ENCODE assay signal across 25 cellular contexts in genomic region chr4:80846210-80846609, GRCh38.
DNase-seq lines count a peak whose midpoint lies in the region; ATAC-seq, FAIRE-seq and TF ChIP-seq lines count a peak whose summit lies in the region.
"Had no signal": no experiment of that assay in that cellular context is flagged by ENCODE, and none has a peak within 500 bp of the region (broad histone marks: within the 10 kb centered on the region; RNA-seq: fewer than 3 reads in every experiment).

No MANE protein-coding gene starts in this region.

- peaks cover 3% of the 10 kb centered on the region for H3K9me3 Mint-ChIP-seq in activated T-helper 1 cell treated with anti-CD3 and anti-CD28 coated beads, Interleukin-12 subunit alpha, Interleukin-12 subunit beta, Interleukin-2, Interleukin-4 antibody, amounts not matched to agents 30 ng/mL and 10 ng/mL and 1 ng/mL, durations not matched to agents 14 hours and 24 hours and 36 hours

- no peak overlapping the region for H3K27ac ChIP-seq in HepG2 (ENCODE audit: extremely low read length, insufficient read depth, low read length)
- H3K27ac ChIP-seq in right lobe of liver, result no peak overlapping the region
- H3K27ac ChIP-seq in HCT116 (ENCODE audit: low read depth, low read length), result no peak overlapping the region
- H3K27ac ChIP-seq in GM12878 (ENCODE audit: control insufficient read depth, insufficient read depth), result no peak overlapping the region
- H3K27ac ChIP-seq: BLaER1 had no signal

- H3K4me3 Mint-ChIP-seq in activated T-helper 1 cell treated with anti-CD3 and anti-CD28 coated beads, Interleukin-12 subunit alpha, Interleukin-12 subunit beta, Interleukin-2, Interleukin-4 antibody, amounts not matched to agents 30 ng/mL and 10 ng/mL and 1 ng/mL, durations not matched to agents 14 hours and 24 hours and 36 hours, result no peak overlapping the region
- H3K4me3 Mint-ChIP-seq: CD14-positive monocyte; CD4-positive, alpha-beta memory T cell had no signal

- H4K20me1 ChIP-seq in HepG2 (ENCODE audit: insufficient read depth, low read length) (no peaks in the 10 kb centered on the region), HCT116 (ENCODE audit: insufficient read depth) (no peaks in the 10 kb centered on the region), GM12878 (ENCODE audit: control insufficient read depth, insufficient read depth) (no peaks in the 10 kb centered on the region)
- H4K20me1 ChIP-seq: BLaER1 had no signal

- H3K27me3 ChIP-seq in HepG2 (ENCODE audit: control insufficient read depth in 1 of 2, insufficient read depth in 2 of 2, low read length in 2 of 2) (no peaks in the 10 kb centered on the region), right lobe of liver (no peaks in the 10 kb centered on the region), HCT116 (ENCODE audit: insufficient read depth, low read length) (no peaks in the 10 kb centered on the region), GM12878 (replicated peaks in 1 of 2; ENCODE audit: control insufficient read depth in 2 of 2, insufficient read depth in 2 of 2, low read length in 1 of 2) (no peaks in the 10 kb centered on the region)
- H3K27me3 ChIP-seq: BE2C, BLaER1 had no signal

- no peak overlapping the region for H3K9ac ChIP-seq in HepG2 (ENCODE audit: insufficient read depth, low read depth, low read length)
- H3K9ac ChIP-seq in HCT116 (ENCODE audit: low read length), result no peak overlapping the region
- H3K9ac ChIP-seq in GM12878 (ENCODE audit: control insufficient read depth, insufficient read depth, low read length), result no peak overlapping the region
- H3K9ac ChIP-seq: BLaER1 had no signal

- no peak for TF ChIP-seq POLR2A in HepG2 (IDR thresholded peaks at IDR 0.05; ENCODE audit: insufficient read depth in 1 of 2, low read depth in 2 of 2, low read length in 2 of 2)
- no peak for TF ChIP-seq POLR2A in right lobe of liver (IDR thresholded peaks at IDR 0.05)
- no peak for TF ChIP-seq POLR2A in HCT116 (IDR thresholded peaks at IDR 0.05; ENCODE audit: borderline replicate concordance, extremely low read depth, insufficient read depth, insufficient read length)
- no peak for TF ChIP-seq POLR2A in GM12878 (IDR thresholded peaks at IDR 0.05; ENCODE audit: low read depth, low read length)

- no peak overlapping the region for H3K27ac Mint-ChIP-seq in activated T-helper 1 cell treated with anti-CD3 and anti-CD28 coated beads, Interleukin-12 subunit alpha, Interleukin-12 subunit beta, Interleukin-2, Interleukin-4 antibody, amounts not matched to agents 30 ng/mL and 10 ng/mL and 1 ng/mL, durations not matched to agents 14 hours and 24 hours and 36 hours
- H3K27ac Mint-ChIP-seq: CD14-positive monocyte; CD4-positive, alpha-beta memory T cell; CD4-positive, CD25-positive, alpha-beta regulatory T cell; CD8-positive, alpha-beta memory T cell had no signal

- no peak for TF ChIP-seq CTCF in HepG2 (CRISPR knock-in tag; IDR thresholded peaks at IDR 0.05)
- TF ChIP-seq CTCF in right lobe of liver (IDR thresholded peaks at IDR 0.05), result no peak
- no peak for TF ChIP-seq CTCF in HCT116 (IDR thresholded peaks at IDR 0.05 in 2 of 3, conservative IDR thresholded peaks at IDR 0.05 in 1 of 3; ENCODE audit: borderline replicate concordance in 1 of 3, insufficient read depth in 1 of 3, low read depth in 2 of 3, low read length in 2 of 3)
- TF ChIP-seq CTCF in GM12878 (IDR thresholded peaks at IDR 0.05 in 2 of 3, conservative IDR thresholded peaks at IDR 0.05 in 1 of 3; ENCODE audit: control insufficient read depth in 2 of 3, extremely low read depth in 1 of 3, insufficient read depth in 1 of 3, low read depth in 3 of 3, low read length in 3 of 3), result no peak

- CTCF ChIA-PET in HepG2 (lab: Yijun Ruan, JAX; ENCODE audit: low intra/inter-chr PET ratio, low total read pairs) (no interaction called here), HCT116 (lab: Charles Lee) (no interaction called here), GM12878 (lab: Yijun Ruan, JAX) (interaction anchor here (0.8 kb wide), 1 partner anchor 144 kb away, joined by 3 read pairs; no protein-coding TSS in a partner anchor)

- H3K79me2 ChIP-seq in HepG2 (ENCODE audit: insufficient read depth, low read length) (no peaks in the 10 kb centered on the region), HCT116 (ENCODE audit: insufficient read depth, low read length) (no peaks in the 10 kb centered on the region), GM12878 (ENCODE audit: control insufficient read depth, insufficient read depth, low read length) (no peaks in the 10 kb centered on the region)

- RAD21 ChIA-PET in HCT116 (lab: Charles Lee; ENCODE audit: low non-redundant PET in 1 of 2, low total read pairs in 2 of 2, uncharacterized antibody in 2 of 2, unreplicated experiment in 2 of 2), result no interaction called here
- RAD21 ChIA-PET in GM12878 (lab: Charles Lee; ENCODE audit: unreplicated experiment), result no interaction called here

- in situ Hi-C loops in HepG2 (cut with HindIII; ENCODE audit: extremely low pct_ligation_motif_present, low pct_unique_long_range_greater_than_20kb) (no loop called here), GM12878 (cut with MboI) (no loop called here)

- no peaks in the 10 kb centered on the region for H3K9me2 ChIP-seq in HCT116 (ENCODE audit: insufficient read depth)

- H2AFZ ChIP-seq in HepG2 (ENCODE audit: low read length) (no peak overlapping the region), HCT116 (ENCODE audit: low read depth, low read length, poor library complexity, severe bottlenecking) (no peak overlapping the region), GM12878 (ENCODE audit: control insufficient read depth, low read depth, low read length) (no peak overlapping the region)

- POLR2A ChIA-PET in HepG2 (lab: Yijun Ruan, JAX) (no interaction called here), HCT116 (lab: Charles Lee) (no interaction called here), GM12878 (lab: Charles Lee) (no interaction called here)

- TF ChIP-seq EP300 in HepG2 (IDR thresholded peaks at IDR 0.05; ENCODE audit: low read depth in 2 of 2, low read length in 2 of 2) (no peak), HepG2 (CRISPR knock-in tag; IDR thresholded peaks at IDR 0.05; ENCODE audit: borderline replicate concordance) (no peak), Ishikawa (IDR thresholded peaks at IDR 0.05; ENCODE audit: borderline replicate concordance) (no peak), GM12878 (IDR thresholded peaks at IDR 0.05; ENCODE audit: borderline replicate concordance in 1 of 2, control insufficient read depth in 1 of 2, low read depth in 2 of 2, low read length in 2 of 2) (no peak)

- no peaks in the 10 kb centered on the region for H3K4me1 Mint-ChIP-seq in activated T-helper 1 cell treated with anti-CD3 and anti-CD28 coated beads, Interleukin-12 subunit alpha, Interleukin-12 subunit beta, Interleukin-2, Interleukin-4 antibody, amounts not matched to agents 30 ng/mL and 10 ng/mL and 1 ng/mL, durations not matched to agents 14 hours and 24 hours and 36 hours (ENCODE audit: low read depth)
- H3K4me1 Mint-ChIP-seq: CD14-positive monocyte had no signal

- TF ChIP-seq RAD21 in HepG2 (CRISPR knock-in tag; IDR thresholded peaks at IDR 0.05) (no peak), HCT116 (IDR thresholded peaks at IDR 0.05; ENCODE audit: low read depth) (no peak), Ishikawa (IDR thresholded peaks at IDR 0.05; ENCODE audit: low read depth) (no peak), GM12878 (IDR thresholded peaks at IDR 0.05; ENCODE audit: insufficient read depth, low read depth, low read length) (no peak)

- no peak for ATAC-seq in HepG2
- ATAC-seq in right lobe of liver, result no peak
- no peak for ATAC-seq in HCT116
- peak; percentile 28; the same call in 2 of the 3 replicates for ATAC-seq in GM12878

- no TSS peak for BruUV-seq in HepG2 (replicated peaks; lab: Mats Ljungman, UMichigan)
- BruUV-seq in HCT116 (replicated peaks; lab: Mats Ljungman, UMichigan), result no TSS peak
- BruUV-seq in GM12878 (replicated peaks; lab: Mats Ljungman, UMichigan), result no TSS peak

- intact Hi-C loops in HepG2 (cut with micrococcal nuclease; ENCODE audit: unreplicated experiment), result no loop called here
- intact Hi-C loops in right lobe of liver (cut with DNase I), result no loop called here
- intact Hi-C loops in HCT116 (cut with micrococcal nuclease), result no loop called here
- intact Hi-C loops in GM12878 (cut with micrococcal nuclease; ENCODE audit: unreplicated experiment), result no loop called here
- intact Hi-C loops in activated T-helper 1 cell treated with anti-CD3 and anti-CD28 coated beads, Interleukin-12 subunit alpha, Interleukin-12 subunit beta, Interleukin-2, Interleukin-4 antibody, amounts not matched to agents 30 ng/mL and 10 ng/mL and 1 ng/mL, durations not matched to agents 14 hours and 24 hours and 36 hours (cut with micrococcal nuclease), result no loop called here

- H3K36me3 ChIP-seq in HepG2 (replicated peaks in 1 of 2; ENCODE audit: control insufficient read depth in 1 of 2, insufficient read depth in 2 of 2, low read length in 2 of 2) (no peaks in the 10 kb centered on the region), right lobe of liver (no peaks in the 10 kb centered on the region), HCT116 (ENCODE audit: control insufficient read depth in 1 of 2, insufficient read depth in 2 of 2, low read length in 2 of 2) (no peaks in the 10 kb centered on the region), GM12878 (ENCODE audit: control insufficient read depth in 2 of 2, insufficient read depth in 2 of 2, low read length in 1 of 2) (no peaks in the 10 kb centered on the region)
- H3K36me3 ChIP-seq: BE2C, BLaER1 had no signal

- H3K4me2 ChIP-seq in HepG2 (ENCODE audit: low read depth, low read length) (no peak overlapping the region), HCT116 (ENCODE audit: low read length) (no peak overlapping the region), GM12878 (ENCODE audit: control insufficient read depth, insufficient read depth) (no peak overlapping the region)
- H3K4me2 ChIP-seq: BLaER1 had no signal

- no peak for DNase-seq in HepG2 (ENCODE audit: low spot score)
- no peak for DNase-seq in right lobe of liver
- DNase-seq in HCT116 (ENCODE audit: low read depth, low spot score), result no peak
- no peak for DNase-seq in GM12878 (ENCODE audit: low read depth, low spot score)
- DNase-seq in activated T-helper 1 cell treated with anti-CD3 and anti-CD28 coated beads, Interleukin-12 subunit alpha, Interleukin-12 subunit beta, Interleukin-2, Interleukin-4 antibody, amounts not matched to agents 30 ng/mL and 10 ng/mL and 1 ng/mL, durations not matched to agents 14 hours and 24 hours and 36 hours (ENCODE audit: low spot score), result no peak
- DNase-seq in SIG-M5 treated with dmso at 0.1 percent for 504 hours (lab: John Stamatoyannopoulos, UW; ENCODE audit: unreplicated experiment), result no peak
- DNase-seq in amygdala (lab: John Stamatoyannopoulos, UW), result no peak
- DNase-seq: 8988T; ACHN; BE2C; C1 segment of cervical spinal cord; CD4-positive, alpha-beta memory T cell; CD4-positive, CD25-positive, alpha-beta regulatory T cell; CD8-positive, alpha-beta memory T cell; COR-L47; DMS79 treated with DMSO at 0.1 percent for 48 hours; GF-D8 had no signal

- H3K9me3 ChIP-seq in HepG2 (ENCODE audit: low read length) (no peaks in the 10 kb centered on the region), right lobe of liver (no peaks in the 10 kb centered on the region), HCT116 (ENCODE audit: control insufficient read depth in 1 of 2, insufficient read depth in 1 of 2, low read depth in 1 of 2, low read length in 2 of 2) (no peaks in the 10 kb centered on the region), GM12878 (replicated peaks; ENCODE audit: control insufficient read depth, insufficient read depth, low read length) (no peaks in the 10 kb centered on the region; the same call in 1 of the 3 replicates)
- H3K9me3 ChIP-seq: BE2C had no signal

- no peaks in the 10 kb centered on the region for H3K27me3 Mint-ChIP-seq in activated T-helper 1 cell treated with anti-CD3 and anti-CD28 coated beads, Interleukin-12 subunit alpha, Interleukin-12 subunit beta, Interleukin-2, Interleukin-4 antibody, amounts not matched to agents 30 ng/mL and 10 ng/mL and 1 ng/mL, durations not matched to agents 14 hours and 24 hours and 36 hours (ENCODE audit: insufficient read depth)
- H3K27me3 Mint-ChIP-seq: CD4-positive, CD25-positive, alpha-beta regulatory T cell had no signal

- H3K4me1 ChIP-seq in HepG2 (ENCODE audit: insufficient read depth, low read length) (no peaks in the 10 kb centered on the region), right lobe of liver (no peaks in the 10 kb centered on the region), HCT116 (ENCODE audit: control insufficient read depth in 1 of 2, insufficient read depth in 2 of 2, low read length in 2 of 2) (no peaks in the 10 kb centered on the region), GM12878 (ENCODE audit: control insufficient read depth, insufficient read depth, low read length) (no peaks in the 10 kb centered on the region)
- H3K4me1 ChIP-seq: BE2C had no signal

- SMC1A ChIA-PET in GM12878 (lab: Charles Lee; ENCODE audit: uncharacterized antibody, unreplicated experiment), result no interaction called here

- H3K4me3 ChIP-seq in HepG2 (replicated peaks in 1 of 3; ENCODE audit: insufficient read depth in 1 of 3, low read depth in 2 of 3, low read length in 3 of 3), result no peak overlapping the region
- H3K4me3 ChIP-seq in right lobe of liver, result no peak overlapping the region
- no peak overlapping the region for H3K4me3 ChIP-seq in HCT116 (replicated peaks in 1 of 2; ENCODE audit: low read depth in 1 of 2, low read length in 2 of 2)
- H3K4me3 ChIP-seq in GM12878, result no peak overlapping the region
- H3K4me3 ChIP-seq: BLaER1 had no signal

- no peak for FAIRE-seq in HepG2 (lab: Jason Lieb, UNC)
- FAIRE-seq in GM12878 (lab: Jason Lieb, UNC), result peak; percentile 38
- FAIRE-seq: A204.1, D721Med, G401.6, GM12892, GM18507 had no signal

- no peaks in the 10 kb centered on the region for H3K36me3 Mint-ChIP-seq in activated T-helper 1 cell treated with anti-CD3 and anti-CD28 coated beads, Interleukin-12 subunit alpha, Interleukin-12 subunit beta, Interleukin-2, Interleukin-4 antibody, amounts not matched to agents 30 ng/mL and 10 ng/mL and 1 ng/mL, durations not matched to agents 14 hours and 24 hours and 36 hours (ENCODE audit: low read depth)
- H3K36me3 Mint-ChIP-seq: CD14-positive monocyte; CD4-positive, alpha-beta memory T cell; CD8-positive, alpha-beta memory T cell had no signal
